In the genomic region with DNA sequence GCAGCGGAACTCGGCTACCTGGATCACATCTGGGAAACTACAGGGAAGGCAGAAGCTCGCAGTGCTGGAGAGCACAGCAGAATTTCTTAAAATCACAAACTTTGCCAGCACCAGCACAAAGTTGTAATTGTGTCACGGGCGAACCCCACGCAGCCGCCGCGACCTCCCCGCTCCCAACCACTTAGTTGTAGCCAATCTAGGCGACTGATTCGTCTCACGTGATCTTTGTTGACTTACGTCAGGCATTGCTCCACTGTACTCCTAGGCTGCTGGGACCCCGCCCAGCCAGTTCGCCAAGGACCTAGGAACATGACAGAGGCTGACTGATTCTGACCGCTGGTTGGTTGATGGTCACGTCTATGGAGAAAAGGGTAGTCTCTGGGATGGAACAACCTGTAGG, we compare ENCODE assay signal across 8 cellular contexts. TPM values are rescaled to one million over a fixed set of nuclear protein-coding genes. Genes with fewer than 3 reads are reported as not detected.
A peak's percentile ranks its signal among the peaks of the same experiment; 100 is the strongest.
DNase-seq lines count a peak whose midpoint lies in the region; ATAC-seq and TF ChIP-seq lines count a peak whose summit lies in the region.

Gene UTY (minus strand): TSS at position 206 of the 400 bp plus-strand sequence. CDS start 368 bp downstream, outside the sequence.

- 0% methylated on average over 9 of the region's 18 CpGs for WGBS in prostate gland

- no peak for TF ChIP-seq POLR2A in prostate gland (IDR thresholded peaks at IDR 0.05)

- no peaks in the 10 kb centered on the region for H3K9me3 ChIP-seq in prostate gland

- H3K4me1 ChIP-seq in prostate gland (replicated peaks), result no peaks in the 10 kb centered on the region

- peak within 1 kb of the TSS; percentile 92 to 93 for H3K27ac ChIP-seq in prostate gland

- DNase-seq in DMS79 treated with DMSO at 0.1 percent for 48 hours (lab: John Stamatoyannopoulos, UW), result peak; percentile 63
- peak; percentile 67 for DNase-seq in T1000 (lab: John Stamatoyannopoulos, UW)
- peak; percentile 56 for DNase-seq in epidermal melanocyte (ENCODE audit: insufficient read length, low spot score)
- peak; percentile 88 for DNase-seq in prostate gland (ENCODE audit: low spot score)
- no peak for DNase-seq in NCI-H187 (lab: John Stamatoyannopoulos, UW)
- DNase-seq in SW480 (ENCODE audit: low spot score), result no peak

- ATAC-seq in HG03103 (IDR thresholded peaks at IDR 0.05; ENCODE audit: low read depth, unreplicated experiment), result peak; percentile 96
- ATAC-seq in HG02870 (IDR thresholded peaks at IDR 0.05; ENCODE audit: unreplicated experiment), result no peak

- intact Hi-C loops in prostate gland (cut with DNase I), result loop anchor here (10.0 kb wide), 1 partner anchor 225 kb away; the partner anchor contains the start of gene TMSB4Y

- no peaks in the 10 kb centered on the region for H3K27me3 ChIP-seq in prostate gland (replicated peaks; ENCODE audit: insufficient read depth)

- TF ChIP-seq CTCF in prostate gland (IDR thresholded peaks at IDR 0.05), result no peak

- H3K36me3 ChIP-seq in prostate gland, result no peaks in the 10 kb centered on the region

- H3K4me3 ChIP-seq in prostate gland, result peak within 1 kb of the TSS; percentile 60 to 61

RNA-seq across cellular contexts. Expression of gene UTY, which starts in this region (rescaled TPM):
- 10 to 100 TPM; 25.6 to 39.8 TPM for total RNA-seq in prostate gland

Comparison
In these comparisons a context has a peak if more than half of its experiments do, and no peak if none do; other contexts are left out.
1. DNase-seq: peak in DMS79 treated with DMSO at 0.1 percent for 48 hours (single experiment), T1000 (single experiment), epidermal melanocyte (single experiment) and prostate gland (single experiment); none in NCI-H187 (0 of 2) and SW480 (single experiment).